ENCODE assay signal across 22 cellular contexts in genomic region chr12:3656946-3657622, GRCh38.
DNase-seq lines count a peak whose midpoint lies in the region; ATAC-seq and TF ChIP-seq lines count a peak whose summit lies in the region.
"Had no signal": no experiment of that assay in that cellular context is flagged by ENCODE, and none has a peak within 500 bp of the region (broad histone marks: within the 10 kb centered on the region; RNA-seq: fewer than 3 reads in every experiment).

No MANE protein-coding gene starts in this region.

- H3K9ac ChIP-seq in colonic mucosa (ENCODE audit: low read depth in 2 of 2, low read length in 2 of 2) = no peak overlapping the region
- H3K9ac ChIP-seq: BLaER1, GM23248 had no signal

- H3K4me1 ChIP-seq in colonic mucosa = no peaks in the 10 kb centered on the region
- H3K4me1 ChIP-seq: A549 had no signal

- H3K36me3 ChIP-seq in colonic mucosa = no peaks in the 10 kb centered on the region

- intact Hi-C loops in posterior cingulate gyrus (cut with DNase I) (no loop called here), sciatic nerve (cut with DNase I) (no loop called here), colonic mucosa (cut with DNase I) (loop anchor here (5.0 kb wide), 1 partner anchor 120 kb away; no protein-coding TSS in a partner anchor)

- H3K4me1 Mint-ChIP-seq in neural crest cell = peaks cover 5% of the 10 kb centered on the region
- H3K4me1 Mint-ChIP-seq: B cell had no signal

- ATAC-seq in sciatic nerve = no peak
- ATAC-seq: A549; CD8-positive, alpha-beta T cell; GM12878; HCT116 had no signal

- H3K4me3 ChIP-seq in colonic mucosa = no peak overlapping the region
- H3K4me3 ChIP-seq: A549, BLaER1, GM12878, GM23248 had no signal

- no peak for TF ChIP-seq CTCF in neural crest cell (conservative IDR thresholded peaks at IDR 0.05)
- no peak for TF ChIP-seq CTCF in colonic mucosa (IDR thresholded peaks at IDR 0.05)

- no peaks in the 10 kb centered on the region for H3K9me3 ChIP-seq in colonic mucosa
- H3K9me3 ChIP-seq: A549, BLaER1 had no signal

- H3K9me3 Mint-ChIP-seq in neural crest cell = no peaks in the 10 kb centered on the region
- H3K9me3 Mint-ChIP-seq: CD4-positive, CD25-positive, alpha-beta regulatory T cell; CD8-positive, alpha-beta T cell had no signal

- no peaks in the 10 kb centered on the region for H3K27me3 Mint-ChIP-seq in neural crest cell (ENCODE audit: low read depth)
- H3K27me3 Mint-ChIP-seq: B cell; CD4-positive, CD25-positive, alpha-beta regulatory T cell had no signal

- H3K27ac Mint-ChIP-seq in neural crest cell (ENCODE audit: unreplicated experiment) = peak overlapping the region; percentile 39
- H3K27ac Mint-ChIP-seq: B cell; CD4-positive, CD25-positive, alpha-beta regulatory T cell; CD8-positive, alpha-beta T cell had no signal

- H3K27me3 ChIP-seq in colonic mucosa = no peaks in the 10 kb centered on the region
- H3K27me3 ChIP-seq: BLaER1 had no signal

- H3K36me3 Mint-ChIP-seq in neural crest cell (ENCODE audit: low read depth) = no peaks in the 10 kb centered on the region

- DNase-seq in neural crest cell (ENCODE audit: low read depth, low spot score) (no peak), posterior cingulate gyrus (peak in 6 of 10 donors; percentile 17 to 87 (median 71)), COLO668 (lab: John Stamatoyannopoulos, UW; ENCODE audit: unreplicated experiment) (no peak), sciatic nerve (ENCODE audit: low spot score) (no peak), colonic mucosa (no peak)
- no peak for DNase-seq in central memory CD4-positive, alpha-beta T cell
- DNase-seq: 8988T; CD4-positive, CD25-positive, alpha-beta regulatory T cell; CD8-positive, alpha-beta T cell; DMS 273 treated with DMSO at 0.1 percent for 48 hours; DMS79; EL; GDM1; GM23248; H7 had no signal

- no peak overlapping the region for H3K4me3 Mint-ChIP-seq in neural crest cell
- H3K4me3 Mint-ChIP-seq: B cell; CD4-positive, CD25-positive, alpha-beta regulatory T cell; CD8-positive, alpha-beta T cell had no signal

- peak overlapping the region; percentile 34 for H3K27ac ChIP-seq in angular gyrus (ENCODE audit: low read depth, low read length)
- H3K27ac ChIP-seq in colonic mucosa = no peak overlapping the region
- H3K27ac ChIP-seq: A549, BLaER1, C4-2B, GM23248 had no signal

Comparison
In these comparisons a context has a peak if more than half of its experiments do, and no peak if none do; other contexts are left out.
1. DNase-seq: peak in posterior cingulate gyrus (6 of 10); none in neural crest cell (single experiment), COLO668 (single experiment), sciatic nerve (single experiment), colonic mucosa (single experiment) and central memory CD4-positive, alpha-beta T cell (single experiment).